In genomic region chr9:132250324-132251262, GRCh38 we compare ENCODE assay signal across 27 cellular contexts.
A peak's percentile ranks its signal among the peaks of the same experiment; 100 is the strongest.
DNase-seq lines count a peak whose midpoint lies in the region; ATAC-seq, FAIRE-seq and TF ChIP-seq lines count a peak whose summit lies in the region.
"Had no signal": no experiment of that assay in that cellular context is flagged by ENCODE, and none has a peak within 500 bp of the region (broad histone marks: within the 10 kb centered on the region; RNA-seq: fewer than 3 reads in every experiment).

No MANE protein-coding gene starts in this region.

- peaks cover 16% of the 10 kb centered on the region for H3K9me3 ChIP-seq in HepG2 (ENCODE audit: low read length)
- H3K9me3 ChIP-seq in aorta (ENCODE audit: control insufficient read depth, low read length), result no peaks in the 10 kb centered on the region
- H3K9me3 ChIP-seq: SK-N-SH had no signal

- H3K4me3 ChIP-seq in HepG2 (replicated peaks in 1 of 3; ENCODE audit: insufficient read depth in 1 of 3, low read depth in 2 of 3, low read length in 3 of 3) (no peak overlapping the region), aorta (ENCODE audit: low read length in 2 of 2) (no peak overlapping the region)
- H3K4me3 ChIP-seq: GM23338 had no signal

- DNase-seq in NCI-H82 (lab: John Stamatoyannopoulos, UW), result peak; percentile 53
- no peak for DNase-seq in NCI-H82 treated with DMSO at 0.1 percent for 48 hours (lab: John Stamatoyannopoulos, UW; ENCODE audit: unreplicated experiment)
- DNase-seq in stimulated activated naive CD8-positive, alpha-beta T cell treated with anti-CD3 and anti-CD28 coated beads, Interleukin-15, amount 100 ng/mL, for 72 hours, result no peak
- DNase-seq in stimulated activated naive CD8-positive, alpha-beta T cell treated with anti-CD3 and anti-CD28 coated beads, Interleukin-15, Interleukin-2, amounts not matched to agents 100 U/mL and 50 U/mL, for 24 hours, result no peak
- DNase-seq in HepG2 (ENCODE audit: low spot score), result no peak
- no peak for DNase-seq in aorta
- DNase-seq: 8988T; C1 segment of cervical spinal cord; Calu3; CD8-positive, alpha-beta memory T cell; DMS53; GDM1; KBM-7; MM.1S; NCI-H1048; NCI-H1436; NCI-H187 treated with DMSO at 0.1 percent for 48 hours; NCI-H2107; NCI-H446 treated with DMSO at 0.1 percent for 48 hours; NCI-H69; SIG-M5; SK-N-SH had no signal

- H3K4me3 Mint-ChIP-seq in stimulated activated naive CD8-positive, alpha-beta T cell treated with anti-CD3 and anti-CD28 coated beads, Interleukin-15, amount 100 ng/mL, for 72 hours, result no peak overlapping the region
- H3K4me3 Mint-ChIP-seq: CD8-positive, alpha-beta memory T cell; GM23338 had no signal

- no peak overlapping the region for H3K9ac ChIP-seq in HepG2 (ENCODE audit: insufficient read depth, low read depth, low read length)
- H3K9ac ChIP-seq: SK-N-SH had no signal

- H3K4me1 ChIP-seq in HepG2 (ENCODE audit: insufficient read depth, low read length), result no peaks in the 10 kb centered on the region
- no peaks in the 10 kb centered on the region for H3K4me1 ChIP-seq in aorta (ENCODE audit: control insufficient read depth in 1 of 2, insufficient read depth in 2 of 2, low read length in 2 of 2)

- in situ Hi-C loops in HepG2 (cut with HindIII; ENCODE audit: extremely low pct_ligation_motif_present, low pct_unique_long_range_greater_than_20kb), result no loop called here

- no peak for TF ChIP-seq RAD21 in HepG2 (CRISPR knock-in tag; IDR thresholded peaks at IDR 0.05)

- no peak overlapping the region for H3K27ac ChIP-seq in HepG2 (ENCODE audit: extremely low read length, insufficient read depth, low read length)
- H3K27ac ChIP-seq in aorta (ENCODE audit: low read depth in 1 of 2, low read length in 2 of 2), result no peak overlapping the region
- H3K27ac ChIP-seq: RWPE1 had no signal

- H2AFZ ChIP-seq in HepG2 (ENCODE audit: low read length), result no peak overlapping the region
- H2AFZ ChIP-seq: GM23338 had no signal

- intact Hi-C loops in HepG2 (cut with micrococcal nuclease; ENCODE audit: unreplicated experiment) (no loop called here), aorta (cut with DNase I) (loop anchor here (5.0 kb wide), 1 partner anchor 488 kb away; no protein-coding TSS in a partner anchor)

- TF ChIP-seq EP300 in HepG2 (IDR thresholded peaks at IDR 0.05; ENCODE audit: low read depth in 2 of 2, low read length in 2 of 2) (no peak), HepG2 (CRISPR knock-in tag; IDR thresholded peaks at IDR 0.05; ENCODE audit: borderline replicate concordance) (no peak)

- H3K9me3 Mint-ChIP-seq in stimulated activated naive CD8-positive, alpha-beta T cell treated with anti-CD3 and anti-CD28 coated beads, Interleukin-15, amount 100 ng/mL, for 72 hours, result no peaks in the 10 kb centered on the region
- H3K9me3 Mint-ChIP-seq: CD8-positive, alpha-beta memory T cell had no signal

- FAIRE-seq in HepG2 (lab: Jason Lieb, UNC), result no peak

- H3K4me2 ChIP-seq in HepG2 (ENCODE audit: low read depth, low read length), result no peak overlapping the region
- H3K4me2 ChIP-seq: GM23338, SK-N-SH had no signal

- H4K20me1 ChIP-seq in HepG2 (ENCODE audit: insufficient read depth, low read length), result no peaks in the 10 kb centered on the region

- TF ChIP-seq POLR2A in HepG2 (IDR thresholded peaks at IDR 0.05; ENCODE audit: insufficient read depth in 1 of 2, low read depth in 2 of 2, low read length in 2 of 2), result no peak

- no peak overlapping the region for H3K27ac Mint-ChIP-seq in stimulated activated naive CD8-positive, alpha-beta T cell treated with anti-CD3 and anti-CD28 coated beads, Interleukin-15, amount 100 ng/mL, for 72 hours
- H3K27ac Mint-ChIP-seq: CD8-positive, alpha-beta memory T cell; GM23338 had no signal

- peak; percentile 33 for ATAC-seq in stimulated activated naive CD8-positive, alpha-beta T cell treated with anti-CD3 and anti-CD28 coated beads, Interleukin-15, amount 100 ng/mL, for 72 hours
- ATAC-seq in stimulated activated naive CD8-positive, alpha-beta T cell treated with anti-CD3 and anti-CD28 coated beads, Interleukin-15, Interleukin-2, amounts not matched to agents 100 U/mL and 50 U/mL, for 24 hours, result no peak
- ATAC-seq in HepG2 (peak; percentile 49), aorta (ENCODE audit: low FRiP score) (peak; percentile 33), GM21423 (IDR thresholded peaks at IDR 0.05; ENCODE audit: unreplicated experiment) (no peak), HG02759 (IDR thresholded peaks at IDR 0.05; ENCODE audit: unreplicated experiment) (no peak)
- ATAC-seq: GM23338, HCT116 had no signal

- H3K27me3 ChIP-seq in HepG2 (ENCODE audit: control insufficient read depth in 1 of 2, insufficient read depth in 2 of 2, low read length in 2 of 2) (peaks cover 0 to 12% of the 10 kb centered on the region in 2 experiments; a peak in 3 of 5 replicates), aorta (ENCODE audit: control insufficient read depth in 1 of 2, insufficient read depth in 2 of 2, low read length in 1 of 2) (no peaks in the 10 kb centered on the region)

- no peaks in the 10 kb centered on the region for H3K36me3 ChIP-seq in HepG2 (replicated peaks in 1 of 2; ENCODE audit: control insufficient read depth in 1 of 2, insufficient read depth in 2 of 2, low read length in 2 of 2)
- H3K36me3 ChIP-seq in aorta (ENCODE audit: control insufficient read depth in 1 of 2, insufficient read depth in 2 of 2, low read length in 1 of 2), result no peaks in the 10 kb centered on the region

- peaks cover 21% of the 10 kb centered on the region for H3K27me3 Mint-ChIP-seq in stimulated activated naive CD8-positive, alpha-beta T cell treated with anti-CD3 and anti-CD28 coated beads, Interleukin-15, amount 100 ng/mL, for 72 hours

- 47% methylated on average over 3 of the region's 20 CpGs for WGBS in HepG2 (ENCODE audit: low lambda C conversion rate)
- 93 to 94% methylated on average over 20 of the region's 20 CpGs for WGBS in aorta, 2 donors

- no peak for TF ChIP-seq CTCF in HepG2 (CRISPR knock-in tag; IDR thresholded peaks at IDR 0.05)

- POLR2A ChIA-PET in HepG2 (lab: Yijun Ruan, JAX), result no interaction called here

- no peaks in the 10 kb centered on the region for H3K4me1 Mint-ChIP-seq in stimulated activated naive CD8-positive, alpha-beta T cell treated with anti-CD3 and anti-CD28 coated beads, Interleukin-15, amount 100 ng/mL, for 72 hours

- H3K79me2 ChIP-seq in HepG2 (ENCODE audit: insufficient read depth, low read length), result no peaks in the 10 kb centered on the region

- BruUV-seq in HepG2 (replicated peaks; lab: Mats Ljungman, UMichigan), result no TSS peak

- CTCF ChIA-PET in HepG2 (lab: Yijun Ruan, JAX; ENCODE audit: low intra/inter-chr PET ratio, low total read pairs), result no interaction called here

TF ChIP-seq in HepG2, 621 proteins besides CTCF, POLR2A, EP300 and RAD21:
- TF ChIP-seq ZNF644 (CRISPR knock-in tag; IDR thresholded peaks at IDR 0.05; ENCODE audit: low read depth) (no peak), ZMAT5 (CRISPR knock-in tag; IDR thresholded peaks at IDR 0.05; ENCODE audit: borderline replicate concordance, low read depth) (no peak), MTA3 (CRISPR knock-in tag; IDR thresholded peaks at IDR 0.05) (no peak), ZNF12 (CRISPR knock-in tag; IDR thresholded peaks at IDR 0.05) (no peak), ZBTB7A (CRISPR knock-in tag; IDR thresholded peaks at IDR 0.05) (no peak)

Comparison
In these comparisons a context has a peak if more than half of its experiments do, and no peak if none do; other contexts are left out.
1. ATAC-seq: peak in stimulated activated naive CD8-positive, alpha-beta T cell treated with anti-CD3 and anti-CD28 coated beads, Interleukin-15, amount 100 ng/mL, for 72 hours (single experiment), HepG2 (single experiment) and aorta (single experiment); none in stimulated activated naive CD8-positive, alpha-beta T cell treated with anti-CD3 and anti-CD28 coated beads, Interleukin-15, Interleukin-2, amounts not matched to agents 100 U/mL and 50 U/mL, for 24 hours (single experiment), GM21423 (single experiment) and HG02759 (single experiment).